Comparison of ENCODE assay signal across 14 cellular contexts in the genomic region with DNA sequence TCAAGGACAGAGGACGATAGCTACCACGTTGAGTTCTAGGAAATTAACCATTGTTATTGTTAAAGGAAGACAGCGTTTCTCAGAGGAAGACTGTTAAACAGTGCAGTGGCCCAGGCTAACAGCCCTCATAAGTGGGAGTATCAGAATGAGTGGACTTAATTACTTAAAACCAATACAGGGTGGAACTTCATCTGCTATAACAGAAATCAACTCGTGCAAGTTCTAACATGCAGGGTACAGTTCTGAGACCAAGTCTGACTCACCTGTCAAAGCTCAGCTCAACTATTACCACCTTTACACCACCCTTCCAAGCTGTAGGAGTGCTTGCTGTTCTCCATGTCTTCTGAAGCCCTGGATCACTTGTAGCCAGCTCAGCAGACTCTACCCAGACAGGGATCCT. TPM values are rescaled to one million over a fixed set of nuclear protein-coding genes. Genes with fewer than 3 reads are reported as not detected.
DNase-seq lines count a peak whose midpoint lies in the region; ATAC-seq lines count a peak whose summit lies in the region.
"Had no signal": no experiment of that assay in that cellular context is flagged by ENCODE, and none has a peak within 500 bp of the region (broad histone marks: within the 10 kb centered on the region; RNA-seq: fewer than 3 reads in every experiment).

No MANE protein-coding gene starts in this region.

- H3K9me3 ChIP-seq in CD4-positive, alpha-beta memory T cell (ENCODE audit: control insufficient read depth in 1 of 2, low read length in 2 of 2) = no peaks in the 10 kb centered on the region

- peaks cover 8 to 12% of the 10 kb centered on the region in 2 donors for H3K27me3 Mint-ChIP-seq in CD4-positive, alpha-beta memory T cell

- H3K4me1 Mint-ChIP-seq in CD4-positive, alpha-beta memory T cell = peaks cover 0 to 4% (median 0%) of the 10 kb centered on the region in 4 donors
- H3K4me1 Mint-ChIP-seq: nephron had no signal

- peaks cover 6% of the 10 kb centered on the region for H3K4me1 ChIP-seq in CD4-positive, alpha-beta memory T cell (ENCODE audit: insufficient read depth, low read length)

- no peak overlapping the region for H3K4me3 ChIP-seq in CD4-positive, alpha-beta memory T cell (ENCODE audit: low read length in 2 of 2)

- no peak overlapping the region for H3K27ac Mint-ChIP-seq in CD4-positive, alpha-beta memory T cell

- H3K36me3 ChIP-seq in CD4-positive, alpha-beta memory T cell (ENCODE audit: insufficient read depth, low read length) = no peaks in the 10 kb centered on the region

- H3K36me3 Mint-ChIP-seq in CD4-positive, alpha-beta memory T cell = no peaks in the 10 kb centered on the region

- no peaks in the 10 kb centered on the region for H3K27me3 ChIP-seq in CD4-positive, alpha-beta memory T cell (ENCODE audit: insufficient read depth, low read length)

- CTCF ChIA-PET in CD4-positive, alpha-beta memory T cell (lab: Charles Lee; ENCODE audit: partially characterized antibody) = no interaction called here

- H3K9me3 Mint-ChIP-seq in CD4-positive, alpha-beta memory T cell = no peaks in the 10 kb centered on the region
- H3K9me3 Mint-ChIP-seq: nephron had no signal

- intact Hi-C loops in CD4-positive, alpha-beta memory T cell (cut with micrococcal nuclease) = no loop called here

- H3K4me3 Mint-ChIP-seq in CD4-positive, alpha-beta memory T cell = no peak overlapping the region
- H3K4me3 Mint-ChIP-seq: nephron had no signal

- H3K27ac ChIP-seq in epithelial cell of prostate = no peak overlapping the region
- no peak overlapping the region for H3K27ac ChIP-seq in CD4-positive, alpha-beta memory T cell (ENCODE audit: low read depth, low read length)

- ATAC-seq in GM18858 (IDR thresholded peaks at IDR 0.05; ENCODE audit: unreplicated experiment) = peak; percentile 54
- ATAC-seq in GM21390 (IDR thresholded peaks at IDR 0.05; ENCODE audit: unreplicated experiment) = peak; percentile 40
- ATAC-seq in HG03196 (IDR thresholded peaks at IDR 0.05; ENCODE audit: unreplicated experiment) = peak; percentile 40

- DNase-seq in epithelial cell of prostate (ENCODE audit: low read depth, low spot score) (peak; percentile 53), ecto neural progenitor cell (ENCODE audit: low spot score) (no peak), HuH-7 (ENCODE audit: low spot score) (no peak)
- DNase-seq in CD4-positive, alpha-beta memory T cell = no peak
- DNase-seq in stimulated activated CD4-positive, alpha-beta T cell treated with anti-CD3 and anti-CD28 coated beads, Interleukin-4, amount 100 ng/mL, for 1 hour = no peak
- DNase-seq: COR-L47, NCI-H1092 treated with DMSO at 0.1 percent for 48 hours, NCI-H82 had no signal

- POLR2A ChIA-PET in CD4-positive, alpha-beta memory T cell (lab: Charles Lee; ENCODE audit: partially characterized antibody) = no interaction called here

RNA-seq across cellular contexts. Expression of a gene that starts 26.4 kb away (rescaled TPM):
- total RNA-seq in CD4-positive, alpha-beta memory T cell = 1 to 10 TPM in 1 of 2 experiments, under 1 TPM in 1; 0.58 to 1.2 TPM
- polyA plus RNA-seq in CD4-positive, alpha-beta memory T cell = 1 to 10 TPM in 1 of 2 donors, under 1 TPM in 1; 0.31 to 1.8 TPM
- total RNA-seq: astrocyte, fibroblast of lung had no signal
- polyA plus RNA-seq: fibroblast of lung had no signal

RNA-seq across cellular contexts. Expression of a gene that starts 59.5 kb away (rescaled TPM):
- total RNA-seq in CD4-positive, alpha-beta memory T cell = not detected
- not detected for polyA plus RNA-seq in CD4-positive, alpha-beta memory T cell
- total RNA-seq: astrocyte, fibroblast of lung had no signal
- polyA plus RNA-seq: fibroblast of lung had no signal
